Comparison of ENCODE assay signal across 8 cellular contexts in the genomic region with DNA sequence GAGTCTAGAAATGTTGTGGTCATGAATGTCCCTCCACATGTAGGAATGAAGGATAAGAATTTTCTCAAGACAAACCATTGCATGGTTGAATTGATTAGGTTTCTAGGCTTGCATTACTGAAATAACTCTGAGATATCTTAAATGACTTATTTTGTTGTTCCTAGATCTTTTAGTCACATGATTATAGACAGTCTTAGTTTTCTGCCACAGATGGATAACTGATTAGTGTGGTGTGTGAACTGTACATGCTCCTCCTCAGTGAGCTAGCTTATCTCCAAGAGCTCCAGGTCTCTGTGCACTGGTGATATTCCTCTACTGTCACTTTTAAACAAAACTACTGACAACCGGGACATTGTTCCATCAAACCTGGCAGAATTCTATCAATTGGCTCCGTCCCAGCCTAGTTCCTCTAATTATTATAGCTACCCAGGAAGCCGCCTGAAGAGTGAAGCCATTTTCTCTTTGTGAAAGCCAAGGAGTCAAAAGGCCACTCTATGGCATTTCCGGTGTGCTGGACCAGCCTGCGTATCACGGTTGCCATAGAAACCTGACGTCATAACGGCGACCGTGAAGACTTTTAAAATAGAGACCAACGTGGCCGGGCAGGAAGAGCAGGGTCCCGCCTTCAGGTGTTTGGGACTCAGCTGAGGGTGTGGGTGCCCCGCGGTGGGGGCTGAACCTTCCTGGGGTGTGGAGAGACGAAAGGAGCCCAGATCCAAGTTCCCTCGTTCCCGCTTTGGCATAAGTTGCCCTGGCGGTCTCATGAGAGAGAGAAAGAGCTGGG. TPM values are rescaled to one million over a fixed set of nuclear protein-coding genes. Genes with fewer than 3 reads are reported as not detected.
DNase-seq lines count a peak whose midpoint lies in the region; ATAC-seq and TF ChIP-seq lines count a peak whose summit lies in the region.

No MANE protein-coding gene starts in this region.

- TF ChIP-seq CTCF in Peyer's patch (IDR thresholded peaks at IDR 0.05) = no peak

- H3K4me1 ChIP-seq in Peyer's patch = no peaks in the 10 kb centered on the region

- ATAC-seq in GM21381 (IDR thresholded peaks at IDR 0.05; ENCODE audit: unreplicated experiment) = peak; percentile 97

- DNase-seq in DMS53 treated with DMSO at 0.1 percent for 48 hours (lab: John Stamatoyannopoulos, UW; ENCODE audit: unreplicated experiment) (peak; percentile 49), HK-2 (ENCODE audit: unreplicated experiment) (peak; percentile 70), Peyer's patch (peak; percentile 47 to 75 (median 50)), amygdala (lab: John Stamatoyannopoulos, UW) (peak in 33 of 56 donors; percentile 1 to 61 (median 12)), hypothalamus (lab: John Stamatoyannopoulos, UW) (peak in 42 of 51 donors; percentile 0 to 54 (median 12)), renal cortical epithelial cell (ENCODE audit: low read depth) (peak; percentile 84), Kasumi-1 (lab: John Stamatoyannopoulos, UW) (no peak)

- H3K4me3 ChIP-seq in Peyer's patch = peak overlapping the region; percentile 23 to 49 (median 35)

- no peak for TF ChIP-seq POLR2A in Peyer's patch (IDR thresholded peaks at IDR 0.05)

- no peaks in the 10 kb centered on the region for H3K9me3 ChIP-seq in Peyer's patch

- no peaks in the 10 kb centered on the region for H3K36me3 ChIP-seq in Peyer's patch

- no peaks in the 10 kb centered on the region for H3K27me3 ChIP-seq in Peyer's patch

- no peak overlapping the region for H3K27ac ChIP-seq in Peyer's patch

RNA-seq across cellular contexts. Expression of gene BEX3, which starts 28.1 kb away (rescaled TPM):
- total RNA-seq in Peyer's patch = 100 to 1,000 TPM in 1 of 4 donors, 10 to 100 TPM in 2, 1 to 10 TPM in 1; 9.1 to 102 (median 17.9) TPM
- 155 and 424 TPM in 2 replicates for total RNA-seq in renal cortical epithelial cell

RNA-seq across cellular contexts. Expression of gene TCEAL9, which starts 48.1 kb away (rescaled TPM):
- total RNA-seq in Peyer's patch (10 to 100 TPM in 2 of 4 donors, 1 to 10 TPM in 2; 4.2 to 33.0 (median 9.7) TPM), renal cortical epithelial cell (123 and 164 TPM in 2 replicates)

Comparison
In these comparisons a context has a peak if more than half of its experiments do, and no peak if none do; other contexts are left out.
1. DNase-seq: peak in DMS53 treated with DMSO at 0.1 percent for 48 hours (single experiment), HK-2 (single experiment), Peyer's patch (3 of 3), amygdala (33 of 56), hypothalamus (42 of 51) and renal cortical epithelial cell (single experiment); none in Kasumi-1 (0 of 2).